Comparison of ENCODE assay signal across 8 cellular contexts in genomic region chr16:5097066-5097469, GRCh38. TPM values are rescaled to one million over a fixed set of nuclear protein-coding genes. Genes with fewer than 3 reads are reported as not detected.
DNase-seq lines count a peak whose midpoint lies in the region; ATAC-seq and TF ChIP-seq lines count a peak whose summit lies in the region.
"Not testable (repeated sequence)": the region's sequence is repeated elsewhere in the genome, so short reads cannot be mapped to it uniquely, and the experiment has no call there.

No MANE protein-coding gene starts in this region.

- H2BK5ac ChIP-seq in neuronal stem cell (ENCODE audit: low read length) = not testable (repeated sequence)

- POLR2A ChIA-PET in CD8-positive, alpha-beta T cell (lab: Charles Lee); SK-N-SH (lab: Yijun Ruan, JAX): not testable (repeated sequence)

- H3K9ac ChIP-seq in Karpas-422 (ENCODE audit: low read length) (peak overlapping the region; percentile 86), SK-N-SH (peak overlapping the region; percentile 78), colonic mucosa (ENCODE audit: low read depth in 2 of 2, low read length in 2 of 2) (peak overlapping the region; percentile 58 to 69), iPS-18a (ENCODE audit: low read length) (peak overlapping the region; percentile 77), neuronal stem cell (ENCODE audit: low read depth, low read length, poor library complexity) (peak overlapping the region; percentile 86)

- H3K27ac Mint-ChIP-seq in CD8-positive, alpha-beta T cell = peak overlapping the region; percentile 94
- peak overlapping the region; percentile 93 for H3K27ac Mint-ChIP-seq in activated T-cell treated with anti-CD3 and anti-CD28 coated beads, Interleukin-2, amount 50 U/mL, for 24 hours
- H3K27ac Mint-ChIP-seq in stimulated activated memory B cell treated with anti-CD40 and anti-IgM and Interleukin-4, amounts not matched to agents 10 μg/mL and 1 μg/mL and 100 μg/mL, for 72 hours = peak overlapping the region; percentile 86

- not testable (repeated sequence) for TF ChIP-seq EP300 in SK-N-SH (IDR thresholded peaks at IDR 0.05; ENCODE audit: borderline replicate concordance in 1 of 2, low read depth in 1 of 2, low read length in 1 of 2)

- H3K36me3 ChIP-seq in CD8-positive, alpha-beta T cell (ENCODE audit: insufficient read depth, low read length); Karpas-422 (ENCODE audit: insufficient read depth, low read length); SK-N-SH (replicated peaks in 1 of 2; ENCODE audit: control insufficient read depth in 1 of 2, insufficient read depth in 2 of 2, low read length in 1 of 2); colonic mucosa; iPS-18a (ENCODE audit: control insufficient read depth, low read depth, low read length); neuronal stem cell (replicated peaks in 1 of 2; ENCODE audit: control insufficient read depth in 2 of 2, insufficient read depth in 2 of 2, low read length in 2 of 2): not testable (repeated sequence)

- not testable (repeated sequence) for H3K79me1 ChIP-seq in neuronal stem cell (ENCODE audit: low read depth, low read length)

- H3K18ac ChIP-seq in neuronal stem cell (ENCODE audit: low read length) = peak overlapping the region; percentile 76

- H4K20me1 ChIP-seq in Karpas-422 (ENCODE audit: insufficient read depth, low read depth, low read length); SK-N-SH (ENCODE audit: insufficient read depth): not testable (repeated sequence)

- H2AK5ac ChIP-seq in neuronal stem cell (ENCODE audit: low read depth, low read length) = not testable (repeated sequence)

- not testable (repeated sequence) for H3F3A ChIP-seq in SK-N-SH (replicated peaks; ENCODE audit: insufficient read depth)

- peak overlapping the region; percentile 90 for H3K4me3 Mint-ChIP-seq in CD8-positive, alpha-beta T cell
- peak overlapping the region; percentile 90 for H3K4me3 Mint-ChIP-seq in activated T-cell treated with anti-CD3 and anti-CD28 coated beads, Interleukin-2, amount 50 U/mL, for 24 hours
- peak overlapping the region; percentile 81 for H3K4me3 Mint-ChIP-seq in stimulated activated memory B cell treated with anti-CD40 and anti-IgM and Interleukin-4, amounts not matched to agents 10 μg/mL and 1 μg/mL and 100 μg/mL, for 72 hours

- CTCF ChIA-PET in CD8-positive, alpha-beta T cell (lab: Charles Lee); SK-N-SH (lab: Yijun Ruan, JAX): not testable (repeated sequence)

- H3K4me1 ChIP-seq in CD8-positive, alpha-beta T cell (ENCODE audit: insufficient read depth, low read length); SK-N-SH (ENCODE audit: control insufficient read depth in 1 of 2, insufficient read depth in 2 of 2, low read depth in 1 of 2, low read length in 1 of 2); colonic mucosa; iPS-18a (ENCODE audit: control insufficient read depth, low read depth, low read length); neuronal stem cell (ENCODE audit: control insufficient read depth in 2 of 2, insufficient read depth in 1 of 2, low read depth in 1 of 2, low read length in 2 of 2): not testable (repeated sequence)
- peaks cover 11% of the 10 kb centered on the region for H3K4me1 ChIP-seq in Karpas-422 (ENCODE audit: low read length)

- not testable (repeated sequence) for H2BK120ac ChIP-seq in neuronal stem cell (ENCODE audit: low read depth, low read length)

- not testable (repeated sequence) for H3K36me3 Mint-ChIP-seq in CD8-positive, alpha-beta T cell
- H3K36me3 Mint-ChIP-seq in activated T-cell treated with anti-CD3 and anti-CD28 coated beads, Interleukin-2, amount 50 U/mL, for 24 hours (ENCODE audit: low read depth) = peaks cover 30% of the 10 kb centered on the region
- H3K36me3 Mint-ChIP-seq in stimulated activated memory B cell treated with anti-CD40 and anti-IgM and Interleukin-4, amounts not matched to agents 10 μg/mL and 1 μg/mL and 100 μg/mL, for 72 hours = peaks cover 10% of the 10 kb centered on the region

- H3K27me3 Mint-ChIP-seq in CD8-positive, alpha-beta T cell (ENCODE audit: low read depth); activated T-cell treated with anti-CD3 and anti-CD28 coated beads, Interleukin-2, amount 50 U/mL, for 24 hours; stimulated activated memory B cell treated with anti-CD40 and anti-IgM and Interleukin-4, amounts not matched to agents 10 μg/mL and 1 μg/mL and 100 μg/mL, for 72 hours: not testable (repeated sequence)

- not testable (repeated sequence) for H4K91ac ChIP-seq in neuronal stem cell (ENCODE audit: low read depth, low read length, poor library complexity)

- not testable (repeated sequence) for H3K9me2 ChIP-seq in Karpas-422 (replicated peaks; ENCODE audit: insufficient read depth, low read length); SK-N-SH

- H3K4me3 ChIP-seq in CD8-positive, alpha-beta T cell (ENCODE audit: low read depth, low read length) = peak overlapping the region; percentile 61
- H3K4me3 ChIP-seq in Karpas-422 (ENCODE audit: low read length) (peak overlapping the region; percentile 86), SK-N-SH (ENCODE audit: low read depth in 2 of 2, low read length in 1 of 2) (peak overlapping the region; percentile 58 to 64), colonic mucosa (peak overlapping the region; percentile 92), iPS-18a (ENCODE audit: low read length) (peak overlapping the region; percentile 84), neuronal stem cell (ENCODE audit: low read length in 2 of 2) (peak overlapping the region; percentile 54 to 82)

- not testable (repeated sequence) for H3K27me3 ChIP-seq in CD8-positive, alpha-beta T cell (ENCODE audit: insufficient read depth, low read length); Karpas-422 (ENCODE audit: low read length); SK-N-SH (ENCODE audit: insufficient read depth); colonic mucosa; iPS-18a (ENCODE audit: control insufficient read depth, insufficient read depth, low read length)
- peaks cover 0 to 10% (median 0%) of the 10 kb centered on the region in 3 experiments for H3K27me3 ChIP-seq in neuronal stem cell (ENCODE audit: control insufficient read depth in 3 of 3, insufficient read depth in 3 of 3, low read depth in 1 of 3, low read length in 3 of 3)

- not testable (repeated sequence) for H3K23ac ChIP-seq in neuronal stem cell (ENCODE audit: low read depth, low read length, poor library complexity)

- not testable (repeated sequence) for H4K8ac ChIP-seq in neuronal stem cell (ENCODE audit: low read depth, low read length)

- peak overlapping the region; percentile 43; the same call in 1 of the 2 replicates for H2AFZ ChIP-seq in Karpas-422 (ENCODE audit: low read length)
- H2AFZ ChIP-seq in SK-N-SH (ENCODE audit: low read depth) = not testable (repeated sequence)
- H2AFZ ChIP-seq in neuronal stem cell (ENCODE audit: low read length) = peak overlapping the region; percentile 94

- H2BK15ac ChIP-seq in neuronal stem cell (ENCODE audit: low read length) = not testable (repeated sequence)

- peaks cover 14% of the 10 kb centered on the region for H3K4me1 Mint-ChIP-seq in CD8-positive, alpha-beta T cell (ENCODE audit: low read depth)
- H3K4me1 Mint-ChIP-seq in activated T-cell treated with anti-CD3 and anti-CD28 coated beads, Interleukin-2, amount 50 U/mL, for 24 hours (ENCODE audit: low read depth) = peaks cover 27% of the 10 kb centered on the region
- H3K4me1 Mint-ChIP-seq in stimulated activated memory B cell treated with anti-CD40 and anti-IgM and Interleukin-4, amounts not matched to agents 10 μg/mL and 1 μg/mL and 100 μg/mL, for 72 hours = peaks cover 25% of the 10 kb centered on the region

- peak overlapping the region; percentile 73 for H2BK12ac ChIP-seq in neuronal stem cell (ENCODE audit: low read length)

- peak in 5 of 7 experiments; percentile 9 to 62 (median 40) for DNase-seq in CD8-positive, alpha-beta T cell
- DNase-seq in Karpas-422 (peak; percentile 83), SK-N-SH (peak; percentile 58), colonic mucosa (peak; percentile 35), neuronal stem cell (ENCODE audit: low spot score) (peak; percentile 32)
- DNase-seq in activated T-cell treated with anti-CD3 and anti-CD28 coated beads, Interleukin-2, amount 50 U/mL, for 24 hours = not testable (repeated sequence)

- H3K27ac ChIP-seq in CD8-positive, alpha-beta T cell (ENCODE audit: low read depth, low read length) = peak overlapping the region; percentile 69
- H3K27ac ChIP-seq in Karpas-422 (ENCODE audit: low read length) (peak overlapping the region; percentile 49; the same call in 1 of the 2 replicates), SK-N-SH (ENCODE audit: low read depth in 2 of 2, low read length in 1 of 2) (peak overlapping the region in 1 of 2 experiments; percentile 53; a peak in 1 of 4 replicates), colonic mucosa (peak overlapping the region; percentile 53)
- not testable (repeated sequence) for H3K27ac ChIP-seq in iPS-18a (ENCODE audit: low read length); neuronal stem cell (replicated peaks; ENCODE audit: low read length)

- not testable (repeated sequence) for TF ChIP-seq CTCF in CD8-positive, alpha-beta T cell (IDR thresholded peaks at IDR 0.05); SK-N-SH (IDR thresholded peaks at IDR 0.05); colonic mucosa (IDR thresholded peaks at IDR 0.05)

- H3K14ac ChIP-seq in neuronal stem cell (ENCODE audit: low read length) = not testable (repeated sequence)

- H3K9me3 ChIP-seq in CD8-positive, alpha-beta T cell (ENCODE audit: low read length); Karpas-422 (ENCODE audit: low read length); SK-N-SH; colonic mucosa; iPS-18a (ENCODE audit: control insufficient read depth, low read depth, low read length); neuronal stem cell (replicated peaks in 1 of 2; ENCODE audit: control insufficient read depth in 2 of 2, insufficient read depth in 1 of 2, low read depth in 1 of 2, low read length in 2 of 2): not testable (repeated sequence)

- not testable (repeated sequence) for H3K9me3 Mint-ChIP-seq in CD8-positive, alpha-beta T cell; activated T-cell treated with anti-CD3 and anti-CD28 coated beads, Interleukin-2, amount 50 U/mL, for 24 hours; stimulated activated memory B cell treated with anti-CD40 and anti-IgM and Interleukin-4, amounts not matched to agents 10 μg/mL and 1 μg/mL and 100 μg/mL, for 72 hours

- H3K79me2 ChIP-seq in Karpas-422 (ENCODE audit: low read length) = peaks cover 13% of the 10 kb centered on the region
- not testable (repeated sequence) for H3K79me2 ChIP-seq in SK-N-SH (ENCODE audit: insufficient read depth)

- H3K4me2 ChIP-seq in Karpas-422 (ENCODE audit: low read depth, low read length, poor library complexity, severe bottlenecking) = peak overlapping the region; percentile 87
- H3K4me2 ChIP-seq in SK-N-SH = peak overlapping the region; percentile 87
- H3K4me2 ChIP-seq in neuronal stem cell (ENCODE audit: insufficient read depth, low read length, poor library complexity, severe bottlenecking) = peak overlapping the region; percentile 91

- intact Hi-C loops in CD8-positive, alpha-beta T cell (cut with DNase I, micrococcal nuclease) = loop anchor here (1.0 to 5.0 kb wide), 8 partner anchors 24 to 480 kb away; partner anchors contain the start of genes GLYR1 (in 2 of the 2), NAGPA (in 2 of the 2), UBN1 (in 2 of the 2) and ALG1 (in 1 of the 2)
- intact Hi-C loops in colonic mucosa (cut with DNase I) = not testable (repeated sequence)

- TF ChIP-seq RAD21 in SK-N-SH (IDR thresholded peaks at IDR 0.05; ENCODE audit: low read length) = not testable (repeated sequence)

- 0% methylated on average over 8 of the region's 23 CpGs for WGBS in SK-N-SH (ENCODE audit: low lambda C conversion rate)
- WGBS in neuronal stem cell (ENCODE audit: extremely low coverage in 2 of 2, insufficient read length in 2 of 2, insufficient replicate concordance in 1 of 2), 2 donors = no CpG with 5 or more reads among the region's 23 CpGs

- H3K4ac ChIP-seq in neuronal stem cell (ENCODE audit: low read length) = not testable (repeated sequence)

- ATAC-seq in CD8-positive, alpha-beta T cell; stimulated activated memory B cell treated with anti-CD40 and anti-IgM and Interleukin-4, amounts not matched to agents 10 μg/mL and 1 μg/mL and 100 μg/mL, for 72 hours: not testable (repeated sequence)

RNA-seq across cellular contexts. Expression of gene EEF2KMT, which starts 0.5 kb away (rescaled TPM):
- 1 to 10 TPM; 2.4 TPM for total RNA-seq in CD8-positive, alpha-beta T cell
- 16.6 and 17.6 TPM in 2 replicates for total RNA-seq in Karpas-422 (2014; rRNA removed; shearing (Covaris generic); ENCODE audit: low replicate concordance)
- polyA plus RNA-seq in SK-N-SH (2012; rRNA removed) = 12.5 and 12.9 TPM in 2 replicates
- 5.7 and 8.3 TPM in 2 replicates for polyA plus RNA-seq in SK-N-SH (2012; cell fraction: cytosol; rRNA removed)
- polyA plus RNA-seq in SK-N-SH (2012; cell fraction: nucleus; rRNA removed) = 18.1 and 19.8 TPM in 2 replicates
- 10 to 100 TPM in 1 of 2 donors, 1 to 10 TPM in 1; 7.4 to 16.2 TPM for total RNA-seq in colonic mucosa
- polyA plus RNA-seq in neuronal stem cell (2013, experiment 1 of 2) = 9.2 TPM
- 8.9 TPM for polyA plus RNA-seq in neuronal stem cell (2013, experiment 2 of 2)

RNA-seq across cellular contexts. Expression of gene ALG1, which starts 25.4 kb away (rescaled TPM):
- 10 to 100 TPM in 1 of 2 experiments, 1 to 10 TPM in 1; 7.9 to 10.9 TPM for total RNA-seq in CD8-positive, alpha-beta T cell
- 23.4 and 26.3 TPM in 2 replicates for total RNA-seq in Karpas-422 (2014; rRNA removed; shearing (Covaris generic); ENCODE audit: low replicate concordance)
- polyA plus RNA-seq in SK-N-SH (2012; rRNA removed) = 27.0 and 32.2 TPM in 2 replicates
- 17.3 and 21.9 TPM in 2 replicates for polyA plus RNA-seq in SK-N-SH (2012; cell fraction: cytosol; rRNA removed)
- polyA plus RNA-seq in SK-N-SH (2012; cell fraction: nucleus; rRNA removed) = 24.4 and 24.7 TPM in 2 replicates
- total RNA-seq in colonic mucosa = 10 to 100 TPM; 27.7 to 51.3 TPM
- polyA plus RNA-seq in neuronal stem cell (2013, experiment 1 of 2) = 7.9 TPM
- polyA plus RNA-seq in neuronal stem cell (2013, experiment 2 of 2) = 8.4 TPM

RNA-seq across cellular contexts. Expression of gene C16orf89, which starts 31.3 kb away (rescaled TPM):
- total RNA-seq in CD8-positive, alpha-beta T cell = not detected
- total RNA-seq in Karpas-422 (2014; rRNA removed; shearing (Covaris generic); ENCODE audit: low replicate concordance) = not detected in 2 replicates
- 0.18 TPM in 1 of 2 replicates, not detected in the other for polyA plus RNA-seq in SK-N-SH (2012; rRNA removed)
- 0.07 TPM in 1 of 2 replicates, not detected in the other for polyA plus RNA-seq in SK-N-SH (2012; cell fraction: cytosol; rRNA removed)
- 0.04 TPM in 1 of 2 replicates, not detected in the other for polyA plus RNA-seq in SK-N-SH (2012; cell fraction: nucleus; rRNA removed)
- total RNA-seq in colonic mucosa = 1 to 10 TPM; 1.6 to 3.6 TPM
- polyA plus RNA-seq in neuronal stem cell (2013, experiment 1 of 2) = 0.52 TPM
- 0.72 TPM for polyA plus RNA-seq in neuronal stem cell (2013, experiment 2 of 2)
